Comparison of ENCODE assay signal across 8 cellular contexts in genomic region chr10:7666253-7667023, GRCh38. TPM values are rescaled to one million over a fixed set of nuclear protein-coding genes. Genes with fewer than 3 reads are reported as not detected.
DNase-seq lines count a peak whose midpoint lies in the region; ATAC-seq, FAIRE-seq and TF ChIP-seq lines count a peak whose summit lies in the region.

Gene ITIH5, minus strand, starts transcription at chr10:7666966. Its CDS starts 74 bp downstream, at chr10:7666892.

- H3K4me1 ChIP-seq in BLaER1 (peaks cover 9% of the 10 kb centered on the region), SK-N-SH (ENCODE audit: control insufficient read depth in 1 of 2, insufficient read depth in 2 of 2, low read depth in 1 of 2, low read length in 1 of 2) (peaks cover 0 to 7% of the 10 kb centered on the region in 2 experiments; a peak in 1 of 4 replicates)

- WGBS in SK-N-SH (ENCODE audit: low lambda C conversion rate): 11% methylated on average over 25 of the region's 54 CpGs

- POLR2A ChIA-PET in SK-N-SH (lab: Yijun Ruan, JAX): no interaction called here

- H3K4me3 ChIP-seq in BLaER1 (peak within 1 kb of the TSS; percentile 65), SK-N-SH (ENCODE audit: low read depth in 2 of 2, low read length in 1 of 2) (peak within 1 kb of the TSS; percentile 32 to 46; a peak in 3 of 4 replicates)

- no peaks in the 10 kb centered on the region for H3K9me3 ChIP-seq in BLaER1
- no peaks in the 10 kb centered on the region for H3K9me3 ChIP-seq in SK-N-SH

- H4K20me1 ChIP-seq in BLaER1: peaks cover 10% of the 10 kb centered on the region; the same call in 1 of the 2 replicates
- H4K20me1 ChIP-seq in SK-N-SH (ENCODE audit: insufficient read depth): no peaks in the 10 kb centered on the region

- H3K36me3 ChIP-seq in BLaER1: no peaks in the 10 kb centered on the region
- H3K36me3 ChIP-seq in SK-N-SH (replicated peaks in 1 of 2; ENCODE audit: control insufficient read depth in 1 of 2, insufficient read depth in 2 of 2, low read length in 1 of 2): no peaks in the 10 kb centered on the region

- no peak for TF ChIP-seq RAD21 in SK-N-SH (IDR thresholded peaks at IDR 0.05; ENCODE audit: low read length)

- H2AFZ ChIP-seq in SK-N-SH (ENCODE audit: low read depth): peak within 1 kb of the TSS; percentile 76; the same call in 1 of the 2 replicates

- peak within 1 kb of the TSS; percentile 95 for H3K4me2 ChIP-seq in BLaER1
- H3K4me2 ChIP-seq in SK-N-SH: peak within 1 kb of the TSS; percentile 71

- TF ChIP-seq EP300 in SK-N-SH (IDR thresholded peaks at IDR 0.05; ENCODE audit: borderline replicate concordance in 1 of 2, low read depth in 1 of 2, low read length in 1 of 2): no peak

- no peaks in the 10 kb centered on the region for H3K79me2 ChIP-seq in SK-N-SH (ENCODE audit: insufficient read depth)

- H3K9ac ChIP-seq in BLaER1: no peak within 1 kb of the TSS
- H3K9ac ChIP-seq in SK-N-SH: no peak within 1 kb of the TSS

- H3K27me3 ChIP-seq in BLaER1: peaks cover 50% of the 10 kb centered on the region
- peaks cover 17% of the 10 kb centered on the region for H3K27me3 ChIP-seq in SK-N-SH (ENCODE audit: insufficient read depth)

- TF ChIP-seq CTCF in SK-N-SH (IDR thresholded peaks at IDR 0.05): no peak

- DNase-seq in SK-N-SH (peak; percentile 72), frontal cortex (ENCODE audit: low spot score in 2 of 2) (peak; percentile 36), occipital lobe (lab: John Stamatoyannopoulos, UW) (no peak), Ammon's horn (ENCODE audit: low spot score) (no peak), NCI-H1417 (lab: John Stamatoyannopoulos, UW) (no peak)

- FAIRE-seq in frontal cortex (lab: Jason Lieb, UNC): no peak

- H3K27ac ChIP-seq in BLaER1 (no peak within 1 kb of the TSS), SK-N-SH (ENCODE audit: low read depth in 2 of 2, low read length in 1 of 2) (no peak within 1 kb of the TSS)

- H3F3A ChIP-seq in SK-N-SH (replicated peaks; ENCODE audit: insufficient read depth): no peaks in the 10 kb centered on the region

- CTCF ChIA-PET in SK-N-SH (lab: Yijun Ruan, JAX): interaction anchor here (0.5 to 2.3 kb wide), 5 partner anchors 20 to 431 kb away, joined by 4 to 8 read pairs (median 4); no protein-coding TSS in a partner anchor

- H3K9me2 ChIP-seq in SK-N-SH: no peaks in the 10 kb centered on the region

- no peak for ATAC-seq in GM19035 (IDR thresholded peaks at IDR 0.05; ENCODE audit: unreplicated experiment)
- ATAC-seq in HG02642 (IDR thresholded peaks at IDR 0.05; ENCODE audit: poor library complexity, unreplicated experiment): no peak

TF ChIP-seq in SK-N-SH, 30 proteins besides CTCF, POLR2A, EP300 and RAD21:
- TF ChIP-seq ELF1 (IDR thresholded peaks at IDR 0.05) (no peak), EZH2phosphoT487 (IDR thresholded peaks at IDR 0.05; ENCODE audit: borderline replicate concordance, low read depth) (no peak), PBX3 (IDR thresholded peaks at IDR 0.05) (no peak), NRF1 (IDR thresholded peaks at IDR 0.05; ENCODE audit: low read depth, low read length) (no peak), CHD2 (IDR thresholded peaks at IDR 0.05; ENCODE audit: low read length, partially characterized antibody) (no peak), FOXM1 (IDR thresholded peaks at IDR 0.05; ENCODE audit: low read depth) (no peak), NFIC (IDR thresholded peaks at IDR 0.05; ENCODE audit: borderline replicate concordance) (no peak), RFX5 (IDR thresholded peaks at IDR 0.05; ENCODE audit: low read length) (no peak)

RNA-seq across cellular contexts. Expression of gene ITIH5, which starts in this region (rescaled TPM):
- 0.05 and 0.07 TPM in 2 replicates for polyA plus RNA-seq in SK-N-SH (2012; rRNA removed)
- 0.01 TPM in 2 replicates for polyA plus RNA-seq in SK-N-SH (2012; cell fraction: cytosol; rRNA removed)
- 0.05 and 0.07 TPM in 2 replicates for polyA plus RNA-seq in SK-N-SH (2012; cell fraction: nucleus; rRNA removed)
- total RNA-seq in frontal cortex (14.7 TPM), occipital lobe (14.3 TPM)

Comparison
In these comparisons a context has a peak if more than half of its experiments do, and no peak if none do; other contexts are left out.
1. Peak in DNase-seq, H3K4me3 ChIP-seq and H3K4me2 ChIP-seq in SK-N-SH; RNA of the gene not detected or under 1 TPM.
2. DNase-seq: peak in frontal cortex (2 of 2); none in occipital lobe (single experiment), Ammon's horn (single experiment) and NCI-H1417 (0 of 3).